1 cellular context compared by ENCODE assay signal in the genomic region with DNA sequence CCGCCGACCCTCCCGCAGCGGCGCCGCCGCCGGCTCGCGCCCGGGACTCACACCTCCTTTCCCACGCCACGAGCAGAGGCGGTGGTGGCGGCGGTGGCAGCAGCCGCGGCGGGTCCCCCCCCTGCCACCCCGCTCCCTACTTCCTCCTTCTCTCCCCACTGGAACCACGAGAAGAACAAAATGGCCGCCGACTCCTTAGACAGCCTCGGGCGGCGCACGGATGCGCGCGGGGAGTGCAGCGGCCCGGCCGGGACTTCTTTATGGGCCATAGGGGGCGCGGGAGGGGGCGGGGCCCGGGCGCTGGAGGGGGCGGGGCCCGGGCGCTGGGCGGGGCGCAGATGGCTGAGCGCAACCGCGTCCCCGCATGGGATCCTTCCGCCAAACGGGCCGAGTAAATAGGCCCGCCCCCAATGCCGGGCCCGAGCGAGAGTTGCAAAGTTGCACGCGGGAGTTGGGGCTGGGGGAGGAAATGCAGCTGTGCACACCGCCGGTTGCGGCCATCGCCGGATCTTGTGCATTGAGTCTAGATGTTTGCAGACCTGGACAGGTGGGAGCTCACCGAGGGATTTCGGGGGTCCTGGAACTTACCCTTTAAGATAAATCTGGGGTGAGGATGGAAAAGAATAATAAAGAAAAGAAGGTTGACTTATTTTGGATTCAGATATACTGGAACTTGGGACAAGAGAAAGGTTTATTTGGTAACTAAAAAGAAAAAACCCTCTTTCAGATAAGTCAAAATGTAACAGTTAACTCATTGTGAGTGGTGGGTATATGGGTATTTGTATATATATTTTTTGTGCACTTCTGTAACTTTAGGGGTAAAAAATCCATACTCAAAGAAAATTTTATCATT.
TF ChIP-seq lines count a peak whose summit lies in the region.

PPP1CC (minus strand) TSS at position 174 of the 853 bp plus-strand sequence. CDS start 184 bp downstream, outside the sequence.

TF ChIP-seq in K562, 482 proteins besides CTCF, POLR2A, EP300 and RAD21 (continued from another document and continues in another):
- TF ChIP-seq, protein P1, sequence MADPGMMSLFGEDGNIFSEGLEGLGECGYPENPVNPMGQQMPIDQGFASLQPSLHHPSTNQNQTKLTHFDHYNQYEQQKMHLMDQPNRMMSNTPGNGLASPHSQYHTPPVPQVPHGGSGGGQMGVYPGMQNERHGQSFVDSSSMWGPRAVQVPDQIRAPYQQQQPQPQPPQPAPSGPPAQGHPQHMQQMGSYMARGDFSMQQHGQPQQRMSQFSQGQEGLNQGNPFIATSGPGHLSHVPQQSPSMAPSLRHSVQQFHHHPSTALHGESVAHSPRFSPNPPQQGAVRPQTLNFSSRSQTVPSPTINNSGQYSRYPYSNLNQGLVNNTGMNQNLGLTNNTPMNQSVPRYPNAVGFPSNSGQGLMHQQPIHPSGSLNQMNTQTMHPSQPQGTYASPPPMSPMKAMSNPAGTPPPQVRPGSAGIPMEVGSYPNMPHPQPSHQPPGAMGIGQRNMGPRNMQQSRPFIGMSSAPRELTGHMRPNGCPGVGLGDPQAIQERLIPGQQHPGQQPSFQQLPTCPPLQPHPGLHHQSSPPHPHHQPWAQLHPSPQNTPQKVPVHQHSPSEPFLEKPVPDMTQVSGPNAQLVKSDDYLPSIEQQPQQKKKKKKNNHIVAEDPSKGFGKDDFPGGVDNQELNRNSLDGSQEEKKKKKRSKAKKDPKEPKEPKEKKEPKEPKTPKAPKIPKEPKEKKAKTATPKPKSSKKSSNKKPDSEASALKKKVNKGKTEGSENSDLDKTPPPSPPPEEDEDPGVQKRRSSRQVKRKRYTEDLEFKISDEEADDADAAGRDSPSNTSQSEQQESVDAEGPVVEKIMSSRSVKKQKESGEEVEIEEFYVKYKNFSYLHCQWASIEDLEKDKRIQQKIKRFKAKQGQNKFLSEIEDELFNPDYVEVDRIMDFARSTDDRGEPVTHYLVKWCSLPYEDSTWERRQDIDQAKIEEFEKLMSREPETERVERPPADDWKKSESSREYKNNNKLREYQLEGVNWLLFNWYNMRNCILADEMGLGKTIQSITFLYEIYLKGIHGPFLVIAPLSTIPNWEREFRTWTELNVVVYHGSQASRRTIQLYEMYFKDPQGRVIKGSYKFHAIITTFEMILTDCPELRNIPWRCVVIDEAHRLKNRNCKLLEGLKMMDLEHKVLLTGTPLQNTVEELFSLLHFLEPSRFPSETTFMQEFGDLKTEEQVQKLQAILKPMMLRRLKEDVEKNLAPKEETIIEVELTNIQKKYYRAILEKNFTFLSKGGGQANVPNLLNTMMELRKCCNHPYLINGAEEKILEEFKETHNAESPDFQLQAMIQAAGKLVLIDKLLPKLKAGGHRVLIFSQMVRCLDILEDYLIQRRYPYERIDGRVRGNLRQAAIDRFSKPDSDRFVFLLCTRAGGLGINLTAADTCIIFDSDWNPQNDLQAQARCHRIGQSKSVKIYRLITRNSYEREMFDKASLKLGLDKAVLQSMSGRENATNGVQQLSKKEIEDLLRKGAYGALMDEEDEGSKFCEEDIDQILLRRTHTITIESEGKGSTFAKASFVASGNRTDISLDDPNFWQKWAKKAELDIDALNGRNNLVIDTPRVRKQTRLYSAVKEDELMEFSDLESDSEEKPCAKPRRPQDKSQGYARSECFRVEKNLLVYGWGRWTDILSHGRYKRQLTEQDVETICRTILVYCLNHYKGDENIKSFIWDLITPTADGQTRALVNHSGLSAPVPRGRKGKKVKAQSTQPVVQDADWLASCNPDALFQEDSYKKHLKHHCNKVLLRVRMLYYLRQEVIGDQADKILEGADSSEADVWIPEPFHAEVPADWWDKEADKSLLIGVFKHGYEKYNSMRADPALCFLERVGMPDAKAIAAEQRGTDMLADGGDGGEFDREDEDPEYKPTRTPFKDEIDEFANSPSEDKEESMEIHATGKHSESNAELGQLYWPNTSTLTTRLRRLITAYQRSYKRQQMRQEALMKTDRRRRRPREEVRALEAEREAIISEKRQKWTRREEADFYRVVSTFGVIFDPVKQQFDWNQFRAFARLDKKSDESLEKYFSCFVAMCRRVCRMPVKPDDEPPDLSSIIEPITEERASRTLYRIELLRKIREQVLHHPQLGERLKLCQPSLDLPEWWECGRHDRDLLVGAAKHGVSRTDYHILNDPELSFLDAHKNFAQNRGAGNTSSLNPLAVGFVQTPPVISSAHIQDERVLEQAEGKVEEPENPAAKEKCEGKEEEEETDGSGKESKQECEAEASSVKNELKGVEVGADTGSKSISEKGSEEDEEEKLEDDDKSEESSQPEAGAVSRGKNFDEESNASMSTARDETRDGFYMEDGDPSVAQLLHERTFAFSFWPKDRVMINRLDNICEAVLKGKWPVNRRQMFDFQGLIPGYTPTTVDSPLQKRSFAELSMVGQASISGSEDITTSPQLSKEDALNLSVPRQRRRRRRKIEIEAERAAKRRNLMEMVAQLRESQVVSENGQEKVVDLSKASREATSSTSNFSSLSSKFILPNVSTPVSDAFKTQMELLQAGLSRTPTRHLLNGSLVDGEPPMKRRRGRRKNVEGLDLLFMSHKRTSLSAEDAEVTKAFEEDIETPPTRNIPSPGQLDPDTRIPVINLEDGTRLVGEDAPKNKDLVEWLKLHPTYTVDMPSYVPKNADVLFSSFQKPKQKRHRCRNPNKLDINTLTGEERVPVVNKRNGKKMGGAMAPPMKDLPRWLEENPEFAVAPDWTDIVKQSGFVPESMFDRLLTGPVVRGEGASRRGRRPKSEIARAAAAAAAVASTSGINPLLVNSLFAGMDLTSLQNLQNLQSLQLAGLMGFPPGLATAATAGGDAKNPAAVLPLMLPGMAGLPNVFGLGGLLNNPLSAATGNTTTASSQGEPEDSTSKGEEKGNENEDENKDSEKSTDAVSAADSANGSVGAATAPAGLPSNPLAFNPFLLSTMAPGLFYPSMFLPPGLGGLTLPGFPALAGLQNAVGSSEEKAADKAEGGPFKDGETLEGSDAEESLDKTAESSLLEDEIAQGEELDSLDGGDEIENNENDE (IDR thresholded peaks at IDR 0.05; ENCODE audit: low read depth, low read length): no peak
- no peak; the same call in 1 of the 2 replicates for TF ChIP-seq JUND (IDR thresholded peaks at IDR 0.05; ENCODE audit: borderline replicate concordance, low read depth, low read length)
- no peak; the same call in 2 of the 3 replicates for TF ChIP-seq JUND (tag; IDR thresholded peaks at IDR 0.05; ENCODE audit: borderline replicate concordance, low read depth, low read length)
- no peak for TF ChIP-seq XRCC3 (IDR thresholded peaks at IDR 0.05)
- TF ChIP-seq BACH1 (tag; IDR thresholded peaks at IDR 0.05): no peak
- TF ChIP-seq TAL1 (IDR thresholded peaks at IDR 0.05): peak; percentile 21; the same call in 1 of the 2 replicates
- no peak for TF ChIP-seq ZNF224 (CRISPR knock-in tag; IDR thresholded peaks at IDR 0.05)
- 0 out of 2 replicates have a peak, but pooled peaks have one; percentile 67 for TF ChIP-seq ZNF395 (CRISPR knock-in tag; IDR thresholded peaks at IDR 0.05)
- TF ChIP-seq PML (IDR thresholded peaks at IDR 0.05; ENCODE audit: low read length): peak; percentile 87
- TF ChIP-seq KLF13 (tag; IDR thresholded peaks at IDR 0.05; ENCODE audit: borderline replicate concordance, low read depth): no peak
- TF ChIP-seq SMAD4 (CRISPR knock-in tag; conservative IDR thresholded peaks at IDR 0.05): no peak
- TF ChIP-seq ZNF3 (CRISPR knock-in tag; IDR thresholded peaks at IDR 0.05): no peak
- TF ChIP-seq OTX1 (CRISPR knock-in tag; IDR thresholded peaks at IDR 0.05): no peak
- TF ChIP-seq, protein P2, sequence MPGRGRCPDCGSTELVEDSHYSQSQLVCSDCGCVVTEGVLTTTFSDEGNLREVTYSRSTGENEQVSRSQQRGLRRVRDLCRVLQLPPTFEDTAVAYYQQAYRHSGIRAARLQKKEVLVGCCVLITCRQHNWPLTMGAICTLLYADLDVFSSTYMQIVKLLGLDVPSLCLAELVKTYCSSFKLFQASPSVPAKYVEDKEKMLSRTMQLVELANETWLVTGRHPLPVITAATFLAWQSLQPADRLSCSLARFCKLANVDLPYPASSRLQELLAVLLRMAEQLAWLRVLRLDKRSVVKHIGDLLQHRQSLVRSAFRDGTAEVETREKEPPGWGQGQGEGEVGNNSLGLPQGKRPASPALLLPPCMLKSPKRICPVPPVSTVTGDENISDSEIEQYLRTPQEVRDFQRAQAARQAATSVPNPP (IDR thresholded peaks at IDR 0.05; ENCODE audit: borderline replicate concordance, insufficient read depth, insufficient read length): no peak
- no peak for TF ChIP-seq JUN (IDR thresholded peaks at IDR 0.05; ENCODE audit: borderline replicate concordance, low read depth, low read length)
- TF ChIP-seq JUN (CRISPR knock-in tag; IDR thresholded peaks at IDR 0.05; ENCODE audit: borderline replicate concordance): no peak
- TF ChIP-seq, protein P3, sequence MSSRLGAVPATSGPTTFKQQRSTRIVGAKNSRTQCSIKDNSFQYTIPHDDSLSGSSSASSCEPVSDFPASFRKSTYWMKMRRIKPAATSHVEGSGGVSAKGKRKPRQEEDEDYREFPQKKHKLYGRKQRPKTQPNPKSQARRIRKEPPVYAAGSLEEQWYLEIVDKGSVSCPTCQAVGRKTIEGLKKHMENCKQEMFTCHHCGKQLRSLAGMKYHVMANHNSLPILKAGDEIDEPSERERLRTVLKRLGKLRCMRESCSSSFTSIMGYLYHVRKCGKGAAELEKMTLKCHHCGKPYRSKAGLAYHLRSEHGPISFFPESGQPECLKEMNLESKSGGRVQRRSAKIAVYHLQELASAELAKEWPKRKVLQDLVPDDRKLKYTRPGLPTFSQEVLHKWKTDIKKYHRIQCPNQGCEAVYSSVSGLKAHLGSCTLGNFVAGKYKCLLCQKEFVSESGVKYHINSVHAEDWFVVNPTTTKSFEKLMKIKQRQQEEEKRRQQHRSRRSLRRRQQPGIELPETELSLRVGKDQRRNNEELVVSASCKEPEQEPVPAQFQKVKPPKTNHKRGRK (tag; IDR thresholded peaks at IDR 0.05): no peak
- TF ChIP-seq SAP30 (IDR thresholded peaks at IDR 0.05; ENCODE audit: borderline replicate concordance, insufficient read depth, low read depth, low read length, poor library complexity, severe bottlenecking): no peak
- TF ChIP-seq ZBTB2 (IDR thresholded peaks at IDR 0.05): 0 out of 2 replicates have a peak, but pooled peaks have one; percentile 26
- TF ChIP-seq ZNF175 (CRISPR knock-in tag; IDR thresholded peaks at IDR 0.05; ENCODE audit: low read depth): no peak
- TF ChIP-seq, protein P4, sequence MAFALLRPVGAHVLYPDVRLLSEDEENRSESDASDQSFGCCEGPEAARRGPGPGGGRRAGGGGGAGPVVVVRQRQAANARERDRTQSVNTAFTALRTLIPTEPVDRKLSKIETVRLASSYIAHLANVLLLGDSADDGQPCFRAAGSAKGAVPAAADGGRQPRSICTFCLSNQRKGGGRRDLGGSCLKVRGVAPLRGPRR (CRISPR knock-in tag; IDR thresholded peaks at IDR 0.05): no peak
- TF ChIP-seq MCM7 (IDR thresholded peaks at IDR 0.05): no peak
- TF ChIP-seq SIRT6 (IDR thresholded peaks at IDR 0.05; ENCODE audit: low read depth, low read length): no peak
- no peak for TF ChIP-seq POLR3G (IDR thresholded peaks at IDR 0.05; ENCODE audit: extremely low read depth, insufficient read length, insufficient replicate concordance)
- no peak for TF ChIP-seq NR2C1 (IDR thresholded peaks at IDR 0.05)
- TF ChIP-seq NR2C1 (tag; IDR thresholded peaks at IDR 0.05): no peak
- no peak for TF ChIP-seq MAFK (IDR thresholded peaks at IDR 0.05; ENCODE audit: low read length)
- no peak for TF ChIP-seq ZNF253 (CRISPR knock-in tag; conservative IDR thresholded peaks at IDR 0.05)
- 0 out of 2 replicates have a peak, but pooled peaks have one; percentile 13 for TF ChIP-seq CHCHD3 (CRISPR knock-in tag; IDR thresholded peaks at IDR 0.05)
- 0 out of 2 replicates have a peak, but pooled peaks have one; percentile 45 for TF ChIP-seq RUNX1 (IDR thresholded peaks at IDR 0.05; ENCODE audit: low read depth)
- TF ChIP-seq PHF21A (IDR thresholded peaks at IDR 0.05; ENCODE audit: borderline replicate concordance, low read depth): no peak
- peak; percentile 86 for TF ChIP-seq SP1 (CRISPR knock-in tag; IDR thresholded peaks at IDR 0.05)
- 0 out of 4 replicates have a peak, but pooled peaks of 1 of the 2 experiments have one; percentile 43 for TF ChIP-seq ARNT (IDR thresholded peaks at IDR 0.05)
- peak; percentile 35; the same call in 1 of the 2 replicates for TF ChIP-seq ZNF263 (CRISPR knock-in tag; IDR thresholded peaks at IDR 0.05; ENCODE audit: borderline replicate concordance)
- no peak for TF ChIP-seq ILK (tag; IDR thresholded peaks at IDR 0.05; ENCODE audit: borderline replicate concordance, low read depth)
- TF ChIP-seq SMAD2 (IDR thresholded peaks at IDR 0.05; ENCODE audit: low read depth, low read length): no peak
- TF ChIP-seq BCOR (IDR thresholded peaks at IDR 0.05): no peak
- TF ChIP-seq CHD2 (IDR thresholded peaks at IDR 0.05; ENCODE audit: low read depth, low read length): peak; percentile 90
